8 cellular contexts compared by ENCODE assay signal in the genomic region with DNA sequence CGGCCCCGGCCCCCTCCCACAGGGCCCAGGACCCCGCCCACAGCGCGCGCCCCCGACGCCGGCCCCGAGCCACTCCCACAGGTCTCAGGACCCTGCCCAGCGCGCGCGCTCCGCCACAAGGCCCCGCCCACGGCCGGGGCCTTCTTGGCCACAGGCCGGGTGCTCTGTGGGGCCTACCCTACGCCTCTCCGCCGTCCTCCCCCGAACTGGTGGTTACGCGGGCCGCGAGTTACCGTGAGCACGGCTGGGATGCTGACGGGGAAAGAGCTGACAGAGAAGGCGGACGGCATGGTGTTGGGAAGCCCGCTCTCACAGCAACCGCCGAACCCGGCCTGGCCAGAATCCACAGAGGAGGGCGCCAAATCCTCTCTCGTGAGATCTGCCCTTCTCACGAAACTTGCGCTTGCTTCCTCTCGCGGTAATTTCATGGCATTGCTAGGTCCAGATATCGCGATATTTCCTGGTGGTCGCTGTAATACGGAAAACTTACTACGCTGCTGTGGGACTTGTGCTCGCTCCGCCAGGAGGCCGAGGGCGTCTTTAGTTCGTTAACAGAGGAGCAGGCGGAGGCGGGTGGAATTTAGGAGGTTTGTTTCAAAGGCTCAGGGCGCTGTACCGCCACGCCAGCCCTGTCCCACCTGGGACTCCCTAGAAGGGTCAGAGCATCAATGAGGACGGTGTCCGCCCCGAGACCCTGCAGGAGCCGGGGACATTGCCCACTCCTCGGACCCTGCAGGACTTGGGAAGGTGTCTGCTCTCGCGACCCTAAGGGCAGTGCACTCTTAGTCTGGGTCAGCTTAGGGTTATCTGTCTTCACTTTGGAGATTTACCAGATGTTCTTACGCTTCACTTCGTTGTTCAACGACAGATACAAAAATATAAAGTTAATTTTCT. TPM values are rescaled to one million over a fixed set of nuclear protein-coding genes. Genes with fewer than 3 reads are reported as not detected.
DNase-seq lines count a peak whose midpoint lies in the region; ATAC-seq and TF ChIP-seq lines count a peak whose summit lies in the region.

A gene (minus strand): TSS at position 351 of the 894 bp plus-strand sequence. CDS start 61 bp downstream, at position 290.

- TF ChIP-seq CTCF in GM12873 (IDR thresholded peaks at IDR 0.05; ENCODE audit: insufficient read depth, low read depth, low read length, missing control alignments) = peak; percentile 39
- peak; percentile 44 for TF ChIP-seq CTCF in parathyroid adenoma (IDR thresholded peaks at IDR 0.05)

- H3K27ac ChIP-seq in SK-N-MC (peak within 1 kb of the TSS; percentile 99), parathyroid adenoma (peak within 1 kb of the TSS; percentile 97)

- H3K4me1 ChIP-seq in parathyroid adenoma = no peaks in the 10 kb centered on the region

- peaks cover 26% of the 10 kb centered on the region for H3K36me3 Mint-ChIP-seq in activated naive CD8-positive, alpha-beta T cell treated with anti-CD3 and anti-CD28 coated beads, Interleukin-2, amount 10 ng/mL, durations not matched to agents 7 days and 5 days

- peak within 1 kb of the TSS; percentile 93 for H2AFZ ChIP-seq in parathyroid adenoma

- H3K9me3 ChIP-seq in SK-N-MC (ENCODE audit: low read depth, low read length) (no peaks in the 10 kb centered on the region), parathyroid adenoma (ENCODE audit: control insufficient read depth, low read length) (no peaks in the 10 kb centered on the region)

- no peaks in the 10 kb centered on the region for H3K27me3 ChIP-seq in parathyroid adenoma (ENCODE audit: control insufficient read depth, insufficient read depth, low read length)

- H3K27me3 Mint-ChIP-seq in activated naive CD8-positive, alpha-beta T cell treated with anti-CD3 and anti-CD28 coated beads, Interleukin-2, amount 10 ng/mL, durations not matched to agents 7 days and 5 days = no peaks in the 10 kb centered on the region

- H3K79me2 ChIP-seq in parathyroid adenoma = peaks cover 11% of the 10 kb centered on the region

- H3K36me3 ChIP-seq in SK-N-MC (ENCODE audit: insufficient read depth, low read length) = peaks cover 13% of the 10 kb centered on the region; the same call in 1 of the 2 replicates
- H3K36me3 ChIP-seq in parathyroid adenoma (ENCODE audit: control insufficient read depth, insufficient read depth, low read length) = no peaks in the 10 kb centered on the region

- H3K4me3 ChIP-seq in SK-N-MC (peak within 1 kb of the TSS; percentile 98), parathyroid adenoma (ENCODE audit: low read depth, low read length) (peak within 1 kb of the TSS; percentile 84)

- ATAC-seq in HG02588 (IDR thresholded peaks at IDR 0.05; ENCODE audit: unreplicated experiment) = peak; percentile 48
- ATAC-seq in activated naive CD8-positive, alpha-beta T cell treated with anti-CD3 and anti-CD28 coated beads, Interleukin-2, amount 10 ng/mL, durations not matched to agents 7 days and 5 days (ENCODE audit: low read depth) = peak; percentile 59
- peak; percentile 95 for ATAC-seq in Right ventricle myocardium superior (ENCODE audit: poor library complexity)

- no peaks in the 10 kb centered on the region for H3K9me3 Mint-ChIP-seq in activated naive CD8-positive, alpha-beta T cell treated with anti-CD3 and anti-CD28 coated beads, Interleukin-2, amount 10 ng/mL, durations not matched to agents 7 days and 5 days

- peak within 1 kb of the TSS; percentile 99 for H3K27ac Mint-ChIP-seq in activated naive CD8-positive, alpha-beta T cell treated with anti-CD3 and anti-CD28 coated beads, Interleukin-2, amount 10 ng/mL, durations not matched to agents 7 days and 5 days

- H3K4me3 Mint-ChIP-seq in activated naive CD8-positive, alpha-beta T cell treated with anti-CD3 and anti-CD28 coated beads, Interleukin-2, amount 10 ng/mL, durations not matched to agents 7 days and 5 days = peak within 1 kb of the TSS; percentile 98

- peak within 1 kb of the TSS; percentile 77 for H3K4me2 ChIP-seq in parathyroid adenoma (ENCODE audit: low read length)

- peak within 1 kb of the TSS; percentile 100 for H3K9ac ChIP-seq in SK-N-MC (ENCODE audit: insufficient read length)
- H3K9ac ChIP-seq in parathyroid adenoma = peak within 1 kb of the TSS; percentile 85

- intact Hi-C loops in Right ventricle myocardium superior (cut with DNase I) = no loop called here

- POLR2A ChIA-PET in activated naive CD8-positive, alpha-beta T cell treated with anti-CD3 and anti-CD28 coated beads, Interleukin-2, amount 10 ng/mL, durations not matched to agents 7 days and 5 days (lab: Charles Lee) = interaction anchor here (1.0 to 2.2 kb wide), 5 partner anchors 24 to 869 kb away, joined by 3 to 5 read pairs (median 3); a partner anchor contains a TSS

- peaks cover 29% of the 10 kb centered on the region for H3K4me1 Mint-ChIP-seq in activated naive CD8-positive, alpha-beta T cell treated with anti-CD3 and anti-CD28 coated beads, Interleukin-2, amount 10 ng/mL, durations not matched to agents 7 days and 5 days

- DNase-seq in NCI-H1048 (lab: John Stamatoyannopoulos, UW) (peak; percentile 93), SK-N-MC (ENCODE audit: low read depth, low spot score) (peak; percentile 98), Right ventricle myocardium superior (no peak), cortex of kidney (lab: John Stamatoyannopoulos, UW) (no peak)
- peak; percentile 99 for DNase-seq in activated naive CD8-positive, alpha-beta T cell treated with anti-CD3 and anti-CD28 coated beads, Interleukin-2, amount 10 ng/mL, durations not matched to agents 7 days and 5 days

RNA-seq across cellular contexts. Expression of the gene that starts here (rescaled TPM):
- 10 to 100 TPM; 30.4 to 31.3 TPM for total RNA-seq in activated naive CD8-positive, alpha-beta T cell treated with anti-CD3 and anti-CD28 coated beads, Interleukin-2, amount 10 ng/mL, durations not matched to agents 7 days and 5 days
- 10.3 TPM for total RNA-seq in Right ventricle myocardium superior

Comparison
In these comparisons a context has a peak if more than half of its experiments do, and no peak if none do; other contexts are left out.
1. DNase-seq: peak in NCI-H1048 (single experiment), SK-N-MC (single experiment) and activated naive CD8-positive, alpha-beta T cell treated with anti-CD3 and anti-CD28 coated beads, Interleukin-2, amount 10 ng/mL, durations not matched to agents 7 days and 5 days (single experiment); none in Right ventricle myocardium superior (single experiment) and cortex of kidney (single experiment).
2. Peak in every context shown above with its lines, with median percentiles within 50 percentile points of each other: ATAC-seq.